ENCODE assay signal across 1 cellular context in genomic region chr6:75747985-75748742, GRCh38.
A peak's percentile ranks its signal among the peaks of the same experiment; 100 is the strongest.
TF ChIP-seq lines count a peak whose summit lies in the region.

No MANE protein-coding gene starts in this region.

TF ChIP-seq in GM12878, 131 proteins besides CTCF, POLR2A, EP300 and RAD21 (continued from another document):
- TF ChIP-seq, protein P1, sequence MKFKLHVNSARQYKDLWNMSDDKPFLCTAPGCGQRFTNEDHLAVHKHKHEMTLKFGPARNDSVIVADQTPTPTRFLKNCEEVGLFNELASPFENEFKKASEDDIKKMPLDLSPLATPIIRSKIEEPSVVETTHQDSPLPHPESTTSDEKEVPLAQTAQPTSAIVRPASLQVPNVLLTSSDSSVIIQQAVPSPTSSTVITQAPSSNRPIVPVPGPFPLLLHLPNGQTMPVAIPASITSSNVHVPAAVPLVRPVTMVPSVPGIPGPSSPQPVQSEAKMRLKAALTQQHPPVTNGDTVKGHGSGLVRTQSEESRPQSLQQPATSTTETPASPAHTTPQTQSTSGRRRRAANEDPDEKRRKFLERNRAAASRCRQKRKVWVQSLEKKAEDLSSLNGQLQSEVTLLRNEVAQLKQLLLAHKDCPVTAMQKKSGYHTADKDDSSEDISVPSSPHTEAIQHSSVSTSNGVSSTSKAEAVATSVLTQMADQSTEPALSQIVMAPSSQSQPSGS (IDR thresholded peaks at IDR 0.05; ENCODE audit: low read length): no peak
- no peak for TF ChIP-seq IRF4 (IDR thresholded peaks at IDR 0.05; ENCODE audit: low read depth, low read length)
- TF ChIP-seq RFX5 (IDR thresholded peaks at IDR 0.05; ENCODE audit: low read depth, low read length): no peak
- no peak for TF ChIP-seq RAD51 (IDR thresholded peaks at IDR 0.05)
- TF ChIP-seq, protein P2, sequence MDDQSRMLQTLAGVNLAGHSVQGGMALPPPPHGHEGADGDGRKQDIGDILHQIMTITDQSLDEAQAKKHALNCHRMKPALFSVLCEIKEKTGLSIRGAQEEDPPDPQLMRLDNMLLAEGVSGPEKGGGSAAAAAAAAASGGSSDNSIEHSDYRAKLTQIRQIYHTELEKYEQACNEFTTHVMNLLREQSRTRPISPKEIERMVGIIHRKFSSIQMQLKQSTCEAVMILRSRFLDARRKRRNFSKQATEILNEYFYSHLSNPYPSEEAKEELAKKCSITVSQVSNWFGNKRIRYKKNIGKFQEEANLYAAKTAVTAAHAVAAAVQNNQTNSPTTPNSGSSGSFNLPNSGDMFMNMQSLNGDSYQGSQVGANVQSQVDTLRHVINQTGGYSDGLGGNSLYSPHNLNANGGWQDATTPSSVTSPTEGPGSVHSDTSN (IDR thresholded peaks at IDR 0.05; ENCODE audit: insufficient replicate concordance, low read depth, low read length): no peak
- peak; percentile 57 for TF ChIP-seq SPI1 (IDR thresholded peaks at IDR 0.05; ENCODE audit: borderline replicate concordance, insufficient read depth, low read depth, low read length)
- no peak for TF ChIP-seq YBX1 (IDR thresholded peaks at IDR 0.05)
- TF ChIP-seq ZNF687 (IDR thresholded peaks at IDR 0.05): no peak
- TF ChIP-seq SP1 (IDR thresholded peaks at IDR 0.05; ENCODE audit: low read depth, low read length): no peak
- TF ChIP-seq RBBP5 (conservative IDR thresholded peaks at IDR 0.05): no peak
- no peak for TF ChIP-seq NFIC (IDR thresholded peaks at IDR 0.05; ENCODE audit: low read depth, low read length)
- no peak for TF ChIP-seq SREBF2 (IDR thresholded peaks at IDR 0.05; ENCODE audit: low read length)
- 0 out of 2 replicates have a peak, but pooled peaks have one; percentile 24 for TF ChIP-seq ATF7 (IDR thresholded peaks at IDR 0.05; ENCODE audit: low read depth)
- no peak for TF ChIP-seq SMAD1 (IDR thresholded peaks at IDR 0.05; ENCODE audit: low read depth, partially characterized antibody)
- no peak for TF ChIP-seq CHD4 (IDR thresholded peaks at IDR 0.05)
- no peak for TF ChIP-seq TBL1XR1 (IDR thresholded peaks at IDR 0.05; ENCODE audit: low read depth, low read length)
- no peak for TF ChIP-seq SMAD5 (IDR thresholded peaks at IDR 0.05; ENCODE audit: low read depth)
- TF ChIP-seq SIX5 (IDR thresholded peaks at IDR 0.05; ENCODE audit: low read depth, low read length, severe bottlenecking): no peak
- no peak for TF ChIP-seq SRF (IDR thresholded peaks at IDR 0.05; ENCODE audit: low read depth in 2 of 2, low read length in 2 of 2)
- TF ChIP-seq YY1 (IDR thresholded peaks at IDR 0.05; ENCODE audit: low read depth, low read length): no peak
- no peak for TF ChIP-seq ZNF592 (IDR thresholded peaks at IDR 0.05)
- TF ChIP-seq PAX8 (IDR thresholded peaks at IDR 0.05): no peak
- no peak for TF ChIP-seq CREB1 (IDR thresholded peaks at IDR 0.05; ENCODE audit: low read depth)
- TF ChIP-seq ZNF622 (IDR thresholded peaks at IDR 0.05): no peak
- TF ChIP-seq, protein P3, sequence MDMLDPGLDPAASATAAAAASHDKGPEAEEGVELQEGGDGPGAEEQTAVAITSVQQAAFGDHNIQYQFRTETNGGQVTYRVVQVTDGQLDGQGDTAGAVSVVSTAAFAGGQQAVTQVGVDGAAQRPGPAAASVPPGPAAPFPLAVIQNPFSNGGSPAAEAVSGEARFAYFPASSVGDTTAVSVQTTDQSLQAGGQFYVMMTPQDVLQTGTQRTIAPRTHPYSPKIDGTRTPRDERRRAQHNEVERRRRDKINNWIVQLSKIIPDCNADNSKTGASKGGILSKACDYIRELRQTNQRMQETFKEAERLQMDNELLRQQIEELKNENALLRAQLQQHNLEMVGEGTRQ (IDR thresholded peaks at IDR 0.05; ENCODE audit: borderline replicate concordance, low read depth, low read length): no peak
- no peak for TF ChIP-seq CREM (IDR thresholded peaks at IDR 0.05; ENCODE audit: low read depth)
- TF ChIP-seq E2F4 (IDR thresholded peaks at IDR 0.05; ENCODE audit: low read depth, low read length): no peak
- no peak for TF ChIP-seq FOS (IDR thresholded peaks at IDR 0.05; ENCODE audit: borderline replicate concordance, extremely low read depth, insufficient read length)
